In the genomic region with DNA sequence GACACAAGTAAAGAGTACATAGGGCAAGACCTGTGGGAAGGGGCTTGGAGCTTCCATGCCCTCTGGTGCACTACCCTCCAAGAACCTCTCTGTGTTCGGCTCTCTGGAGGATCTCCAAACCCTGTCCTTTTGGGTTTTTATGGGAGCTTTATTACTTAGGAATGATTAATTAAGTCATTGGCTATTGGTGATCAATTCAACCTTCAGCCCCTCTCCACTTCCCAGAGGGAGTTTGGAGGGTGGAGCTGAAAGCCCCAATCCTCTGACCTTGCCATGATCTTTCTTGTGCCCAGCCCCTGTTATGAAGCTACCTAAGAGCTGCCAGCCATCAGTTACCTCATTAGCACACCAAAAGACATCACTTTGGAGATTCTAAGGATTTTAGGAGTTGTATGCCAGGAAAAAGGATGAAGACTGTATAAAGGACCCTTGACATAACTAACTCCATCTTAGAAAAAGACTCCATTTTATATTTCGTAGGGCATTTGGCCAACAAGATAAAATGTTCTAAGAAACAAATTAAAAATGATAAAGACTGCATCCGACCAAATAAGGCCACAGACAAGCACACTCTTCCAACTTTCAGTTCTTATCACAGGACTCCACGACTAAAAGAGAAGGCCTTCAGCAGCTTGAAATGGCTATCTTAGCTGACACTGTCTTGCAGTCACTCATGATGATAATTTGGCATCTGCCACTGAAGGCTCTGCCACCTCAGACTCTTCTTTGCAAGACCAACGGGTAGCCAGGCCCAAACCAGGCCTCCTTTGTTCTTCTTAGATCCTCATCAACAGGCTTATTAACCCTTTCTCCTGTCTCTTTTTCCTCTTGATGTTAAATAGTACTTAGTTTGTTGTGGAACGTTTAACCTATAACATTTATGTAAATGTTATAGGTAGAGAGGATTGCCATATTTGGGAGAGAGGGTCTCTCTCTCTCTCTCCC, we compare ENCODE assay signal across 1 cellular context.
TF ChIP-seq lines count a peak whose summit lies in the region.
"Not testable (repeated sequence)": the region's sequence is repeated elsewhere in the genome, so short reads cannot be mapped to it uniquely, and the experiment has no call there.

No MANE protein-coding gene starts in this region.

TF ChIP-seq in K562, 482 proteins besides CTCF, POLR2A, EP300 and RAD21 (continued from another document):
- TF ChIP-seq NR4A1 (CRISPR knock-in tag; IDR thresholded peaks at IDR 0.05); NR2C1 (IDR thresholded peaks at IDR 0.05); ID3 (CRISPR knock-in tag; IDR thresholded peaks at IDR 0.05): not testable (repeated sequence)
- 0 out of 2 replicates have a peak, but pooled peaks have one; percentile 55 for TF ChIP-seq NR4A1 (tag; IDR thresholded peaks at IDR 0.05)
- TF ChIP-seq TAL1 (IDR thresholded peaks at IDR 0.05), result peak; percentile 15; the same call in 1 of the 2 replicates
- TF ChIP-seq HDAC1 (IDR thresholded peaks at IDR 0.05), result 0 out of 4 replicates have a peak, but pooled peaks of 1 of the 2 experiments have one; percentile 32
- TF ChIP-seq, protein P1, sequence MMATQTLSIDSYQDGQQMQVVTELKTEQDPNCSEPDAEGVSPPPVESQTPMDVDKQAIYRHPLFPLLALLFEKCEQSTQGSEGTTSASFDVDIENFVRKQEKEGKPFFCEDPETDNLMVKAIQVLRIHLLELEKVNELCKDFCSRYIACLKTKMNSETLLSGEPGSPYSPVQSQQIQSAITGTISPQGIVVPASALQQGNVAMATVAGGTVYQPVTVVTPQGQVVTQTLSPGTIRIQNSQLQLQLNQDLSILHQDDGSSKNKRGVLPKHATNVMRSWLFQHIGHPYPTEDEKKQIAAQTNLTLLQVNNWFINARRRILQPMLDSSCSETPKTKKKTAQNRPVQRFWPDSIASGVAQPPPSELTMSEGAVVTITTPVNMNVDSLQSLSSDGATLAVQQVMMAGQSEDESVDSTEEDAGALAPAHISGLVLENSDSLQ (IDR thresholded peaks at IDR 0.05), result peak; percentile 51; the same call in 1 of the 2 replicates
- TF ChIP-seq ZNF589 (CRISPR knock-in tag; IDR thresholded peaks at IDR 0.05; ENCODE audit: low read depth), result peak; percentile 97
- peak; percentile 97 for TF ChIP-seq ZNF766 (CRISPR knock-in tag; conservative IDR thresholded peaks at IDR 0.05)
- peak; percentile 36; the same call in 1 of the 2 replicates for TF ChIP-seq GABPA (tag; conservative IDR thresholded peaks at IDR 0.05; ENCODE audit: low read depth)
- peak; percentile 60 for TF ChIP-seq NR2C1 (tag; IDR thresholded peaks at IDR 0.05)
- 0 out of 2 replicates have a peak, but pooled peaks have one; percentile 21 for TF ChIP-seq NCOR1 (IDR thresholded peaks at IDR 0.05)
- TF ChIP-seq, protein P2, sequence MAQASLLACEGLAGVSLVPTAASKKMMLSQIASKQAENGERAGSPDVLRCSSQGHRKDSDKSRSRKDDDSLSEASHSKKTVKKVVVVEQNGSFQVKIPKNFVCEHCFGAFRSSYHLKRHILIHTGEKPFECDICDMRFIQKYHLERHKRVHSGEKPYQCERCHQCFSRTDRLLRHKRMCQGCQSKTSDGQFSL (CRISPR knock-in tag; IDR thresholded peaks at IDR 0.05), result not testable (repeated sequence)
- TF ChIP-seq, protein P2 (tag; IDR thresholded peaks at IDR 0.05), result peak in 1 of 2 experiments; percentile 53; a peak in 1 of 4 replicates
- TF ChIP-seq, protein P3, sequence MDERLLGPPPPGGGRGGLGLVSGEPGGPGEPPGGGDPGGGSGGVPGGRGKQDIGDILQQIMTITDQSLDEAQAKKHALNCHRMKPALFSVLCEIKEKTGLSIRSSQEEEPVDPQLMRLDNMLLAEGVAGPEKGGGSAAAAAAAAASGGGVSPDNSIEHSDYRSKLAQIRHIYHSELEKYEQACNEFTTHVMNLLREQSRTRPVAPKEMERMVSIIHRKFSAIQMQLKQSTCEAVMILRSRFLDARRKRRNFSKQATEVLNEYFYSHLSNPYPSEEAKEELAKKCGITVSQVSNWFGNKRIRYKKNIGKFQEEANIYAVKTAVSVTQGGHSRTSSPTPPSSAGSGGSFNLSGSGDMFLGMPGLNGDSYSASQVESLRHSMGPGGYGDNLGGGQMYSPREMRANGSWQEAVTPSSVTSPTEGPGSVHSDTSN (CRISPR knock-in tag; IDR thresholded peaks at IDR 0.05; ENCODE audit: low read depth), result not testable (repeated sequence)
- TF ChIP-seq, protein P3 (tag; conservative IDR thresholded peaks at IDR 0.05; ENCODE audit: low read depth), result 0 out of 2 replicates have a peak, but pooled peaks have one; percentile 15
- peak; percentile 97 for TF ChIP-seq ZNF584 (CRISPR knock-in tag; IDR thresholded peaks at IDR 0.05; ENCODE audit: low read depth)
- TF ChIP-seq ID3 (tag; IDR thresholded peaks at IDR 0.05), result 0 out of 2 replicates have a peak, but pooled peaks have one; percentile 37
